8 cellular contexts compared by ENCODE assay signal in the genomic region with DNA sequence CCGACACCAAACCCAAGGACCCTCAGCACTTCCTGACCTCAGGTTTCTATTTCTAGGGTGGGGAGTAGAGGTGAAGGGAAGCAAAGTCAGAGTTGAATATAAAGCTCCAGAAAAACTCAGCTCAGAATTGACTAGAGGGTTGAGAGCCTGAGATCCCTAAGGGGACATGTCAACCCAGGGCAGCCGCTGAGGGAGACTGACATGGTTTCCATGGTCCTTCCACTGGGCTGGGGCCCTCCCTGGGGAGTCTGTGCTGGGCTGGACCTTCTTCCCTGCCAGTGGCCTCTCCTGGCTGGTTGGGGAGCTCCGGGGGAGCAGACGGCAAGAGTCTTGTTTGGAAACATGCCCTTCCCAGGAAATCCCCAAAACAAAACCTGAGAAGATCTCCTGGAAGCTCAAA.
DNase-seq lines count a peak whose midpoint lies in the region; ATAC-seq and TF ChIP-seq lines count a peak whose summit lies in the region.

No MANE protein-coding gene starts in this region.

- no peaks in the 10 kb centered on the region for H3K79me2 ChIP-seq in DOHH2 (ENCODE audit: control insufficient read depth, low read length)

- ATAC-seq in left ventricle myocardium superior (no peak), GM21717 (IDR thresholded peaks at IDR 0.05; ENCODE audit: unreplicated experiment) (no peak), GM19328 (IDR thresholded peaks at IDR 0.05; ENCODE audit: unreplicated experiment) (no peak)

- TF ChIP-seq CTCF in DOHH2 (IDR thresholded peaks at IDR 0.05; ENCODE audit: low read depth, low read length, poor library complexity, severe bottlenecking) (no peak), sigmoid colon (IDR thresholded peaks at IDR 0.05) (no peak)

- H3K4me2 ChIP-seq in DOHH2 (ENCODE audit: low read length), result peak overlapping the region; percentile 96

- H3K27ac Mint-ChIP-seq in activated CD4-positive, alpha-beta memory T cell treated with anti-CD3 and anti-CD28 coated beads, Interleukin-2, amount 10 ng/mL, durations not matched to agents 7 days and 5 days, result peak overlapping the region; percentile 98

- no peaks in the 10 kb centered on the region for H3K36me3 Mint-ChIP-seq in activated CD4-positive, alpha-beta memory T cell treated with anti-CD3 and anti-CD28 coated beads, Interleukin-2, amount 10 ng/mL, durations not matched to agents 7 days and 5 days (ENCODE audit: low read depth)

- 0 out of 2 replicates have a peak overlapping the region, but pooled peaks have one; percentile 84 for H3K27ac ChIP-seq in DOHH2 (ENCODE audit: low read depth, low read length)
- peak overlapping the region; percentile 63 to 74 (median 67) for H3K27ac ChIP-seq in sigmoid colon

- TF ChIP-seq POLR2A in sigmoid colon (IDR thresholded peaks at IDR 0.05), result no peak

- H3K27me3 Mint-ChIP-seq in activated CD4-positive, alpha-beta memory T cell treated with anti-CD3 and anti-CD28 coated beads, Interleukin-2, amount 10 ng/mL, durations not matched to agents 7 days and 5 days, result no peaks in the 10 kb centered on the region

- H3F3A ChIP-seq in DOHH2 (ENCODE audit: control insufficient read depth, insufficient read depth), result peaks cover 5% of the 10 kb centered on the region

- no peak for DNase-seq in activated CD4-positive, alpha-beta memory T cell treated with anti-CD3 and anti-CD28 coated beads, Interleukin-2, amount 10 ng/mL, durations not matched to agents 7 days and 5 days
- DNase-seq in left ventricle myocardium superior (peak; percentile 29), sigmoid colon (peak; percentile 63), foreskin melanocyte (no peak), NCI-H510A treated with DMSO at 0.1 percent for 48 hours (lab: John Stamatoyannopoulos, UW) (no peak)

- H3K4me1 ChIP-seq in DOHH2 (ENCODE audit: control insufficient read depth, low read length) (peaks cover 42% of the 10 kb centered on the region), sigmoid colon (peaks cover 0 to 12% (median 2%) of the 10 kb centered on the region in 4 donors)

- H3K27me3 ChIP-seq in DOHH2 (ENCODE audit: control insufficient read depth, low read length), result no peaks in the 10 kb centered on the region
- H3K27me3 ChIP-seq in sigmoid colon, result no peaks in the 10 kb centered on the region

- H3K36me3 ChIP-seq in DOHH2 (ENCODE audit: control insufficient read depth, low read length), result no peaks in the 10 kb centered on the region
- no peaks in the 10 kb centered on the region for H3K36me3 ChIP-seq in sigmoid colon

- H3K9me3 Mint-ChIP-seq in activated CD4-positive, alpha-beta memory T cell treated with anti-CD3 and anti-CD28 coated beads, Interleukin-2, amount 10 ng/mL, durations not matched to agents 7 days and 5 days, result no peaks in the 10 kb centered on the region

- CTCF ChIA-PET in activated CD4-positive, alpha-beta memory T cell treated with anti-CD3 and anti-CD28 coated beads, Interleukin-2, amount 10 ng/mL, durations not matched to agents 7 days and 5 days (lab: Charles Lee), result interaction anchor here (1.5 to 1.7 kb wide), 3 partner anchors 20 to 419 kb away, joined by 4 to 5 read pairs (median 4); no protein-coding TSS in a partner anchor

- intact Hi-C loops in left ventricle myocardium superior (cut with micrococcal nuclease), result no loop called here
- intact Hi-C loops in sigmoid colon (cut with DNase I), result no loop called here

- no peaks in the 10 kb centered on the region for H4K20me1 ChIP-seq in DOHH2 (ENCODE audit: control insufficient read depth, insufficient read depth, low read depth, low read length)

- POLR2A ChIA-PET in activated CD4-positive, alpha-beta memory T cell treated with anti-CD3 and anti-CD28 coated beads, Interleukin-2, amount 10 ng/mL, durations not matched to agents 7 days and 5 days (lab: Charles Lee), result interaction anchor here (0.6 to 2.8 kb wide), 11 partner anchors 20 to 358 kb away, joined by 3 to 11 read pairs (median 3); partner anchors contain the start of gene METRNL

- H3K4me1 Mint-ChIP-seq in activated CD4-positive, alpha-beta memory T cell treated with anti-CD3 and anti-CD28 coated beads, Interleukin-2, amount 10 ng/mL, durations not matched to agents 7 days and 5 days, result peaks cover 70% of the 10 kb centered on the region

- peak overlapping the region; percentile 67 for H3K4me3 Mint-ChIP-seq in activated CD4-positive, alpha-beta memory T cell treated with anti-CD3 and anti-CD28 coated beads, Interleukin-2, amount 10 ng/mL, durations not matched to agents 7 days and 5 days

- no peak for TF ChIP-seq EP300 in sigmoid colon (IDR thresholded peaks at IDR 0.05)

- H3K4me3 ChIP-seq in DOHH2 (ENCODE audit: low read length) (peak overlapping the region; percentile 74; the same call in 1 of the 2 replicates), sigmoid colon (no peak overlapping the region)

- peaks cover 13% of the 10 kb centered on the region; the same call in 1 of the 2 replicates for H3K9me3 ChIP-seq in DOHH2 (ENCODE audit: control insufficient read depth, insufficient read depth, low read length)
- no peaks in the 10 kb centered on the region for H3K9me3 ChIP-seq in sigmoid colon

- no peaks in the 10 kb centered on the region for H3K9me2 ChIP-seq in DOHH2 (replicated peaks; ENCODE audit: control insufficient read depth, low read length)

- 58 to 75% methylated on average over 4 of the region's 4 CpGs for WGBS in sigmoid colon, 2 donors

Comparison
In these comparisons a context has a peak if more than half of its experiments do, and no peak if none do; other contexts are left out.
1. DNase-seq: peak in left ventricle myocardium superior (single experiment) and sigmoid colon (single experiment); none in activated CD4-positive, alpha-beta memory T cell treated with anti-CD3 and anti-CD28 coated beads, Interleukin-2, amount 10 ng/mL, durations not matched to agents 7 days and 5 days (single experiment), foreskin melanocyte (single experiment) and NCI-H510A treated with DMSO at 0.1 percent for 48 hours (single experiment).